Comparison of ENCODE assay signal across 18 cellular contexts in genomic region chr6:132527791-132528190, GRCh38. TPM values are rescaled to one million over a fixed set of nuclear protein-coding genes. Genes with fewer than 3 reads are reported as not detected.
DNase-seq lines count a peak whose midpoint lies in the region; ATAC-seq, FAIRE-seq and TF ChIP-seq lines count a peak whose summit lies in the region.
"Had no signal": no experiment of that assay in that cellular context is flagged by ENCODE, and none has a peak within 500 bp of the region (broad histone marks: within the 10 kb centered on the region; RNA-seq: fewer than 3 reads in every experiment).

No MANE protein-coding gene starts in this region.

- intact Hi-C loops in endothelial cell of umbilical vein (cut with micrococcal nuclease), result no loop called here

- FAIRE-seq in A549 (lab: Jason Lieb, UNC), result no peak
- no peak for FAIRE-seq in endothelial cell of umbilical vein (lab: Jason Lieb, UNC)

- 0 out of 3 replicates have a peak overlapping the region, but pooled peaks have one; percentile 22 for H3K4me2 ChIP-seq in A549
- no peak overlapping the region for H3K4me2 ChIP-seq in endothelial cell of umbilical vein (ENCODE audit: insufficient read depth, low read length)

- POLR2A ChIA-PET in A549 (lab: Yijun Ruan, JAX) (no interaction called here), endothelial cell of umbilical vein (lab: Charles Lee) (no interaction called here)

- no peak for TF ChIP-seq RAD21 in A549 (conservative IDR thresholded peaks at IDR 0.05 in 1 of 2, IDR thresholded peaks at IDR 0.05 in 1 of 2)

- TF ChIP-seq CTCF in A549 (IDR thresholded peaks at IDR 0.05) (no peak), endothelial cell of umbilical vein (IDR thresholded peaks at IDR 0.05; ENCODE audit: extremely low read depth in 1 of 2, insufficient read depth in 1 of 2, low read depth in 1 of 2, low read length in 2 of 2) (no peak)

- 21% methylated on average over 6 of the region's 6 CpGs for WGBS in A549 (ENCODE audit: missing lambda C conversion rate)

- no peak; a peak in 1 of 6 replicates for ATAC-seq in A549
- no peak for ATAC-seq in HG02759 (IDR thresholded peaks at IDR 0.05; ENCODE audit: unreplicated experiment)
- no peak for ATAC-seq in GM21737 (IDR thresholded peaks at IDR 0.05; ENCODE audit: unreplicated experiment)
- ATAC-seq in HG02623 (IDR thresholded peaks at IDR 0.05; ENCODE audit: unreplicated experiment), result no peak
- ATAC-seq: stimulated activated memory B cell treated with anti-CD40 and anti-IgM and Interleukin-4, amounts not matched to agents 10 μg/mL and 1 μg/mL and 100 μg/mL, for 72 hours had no signal

- no peaks in the 10 kb centered on the region for H3K36me3 ChIP-seq in endothelial cell of umbilical vein (ENCODE audit: control insufficient read depth in 2 of 2, extremely low read depth in 1 of 2, insufficient read depth in 2 of 2, low read length in 2 of 2)

- no peaks in the 10 kb centered on the region for H3K9me1 ChIP-seq in endothelial cell of umbilical vein (replicated peaks; ENCODE audit: control insufficient read depth, extremely low read depth, insufficient read depth, low read length)

- CTCF ChIA-PET in A549 (lab: Yijun Ruan, JAX) (no interaction called here), endothelial cell of umbilical vein (lab: Charles Lee) (interaction anchor here (1.4 to 1.6 kb wide), 2 partner anchors 15 to 295 kb away, joined by 5 read pairs; partner anchors contain the start of gene STX7)

- no peaks in the 10 kb centered on the region for H4K20me1 ChIP-seq in endothelial cell of umbilical vein (replicated peaks; ENCODE audit: control insufficient read depth, extremely low read depth, insufficient read depth, low read length)

- H3K9me3 ChIP-seq in A549 (no peaks in the 10 kb centered on the region), endothelial cell of umbilical vein (replicated peaks; ENCODE audit: control insufficient read depth, insufficient read depth, low read length) (no peaks in the 10 kb centered on the region)

- no TSS peak for BruUV-seq in endothelial cell of umbilical vein (replicated peaks; lab: Mats Ljungman, UMichigan)

- DNase-seq in A549 (ENCODE audit: low read depth in 1 of 2, low spot score in 1 of 2) (peak in 1 of 2 experiments; percentile 34), EH (ENCODE audit: low read depth) (peak; percentile 82), M059J (ENCODE audit: low read depth) (peak; percentile 80), endothelial cell of umbilical vein (ENCODE audit: low read depth, low spot score) (no peak), D341Med (ENCODE audit: low spot score) (no peak)
- DNase-seq: activated CD4-positive, alpha-beta memory T cell treated with anti-CD3 and anti-CD28 coated beads, Interleukin-2, amount 10 ng/mL, durations not matched to agents 7 days and 5 days; DMS79 treated with DMSO at 0.1 percent for 48 hours; head of caudate nucleus; kidney glomerular epithelial cell; occipital lobe; trophoblast cell had no signal

- H3K9ac ChIP-seq in endothelial cell of umbilical vein (replicated peaks; ENCODE audit: extremely low read depth, insufficient read depth, low read length), result no peak overlapping the region

- H3K27ac ChIP-seq in A549 (no peak overlapping the region), endothelial cell of umbilical vein (ENCODE audit: insufficient read depth, low read depth, low read length) (no peak overlapping the region)

- TF ChIP-seq EP300 in A549 (IDR thresholded peaks at IDR 0.05), result no peak

- peaks cover 10 to 27% of the 10 kb centered on the region in 2 experiments for H3K27me3 ChIP-seq in endothelial cell of umbilical vein (ENCODE audit: control insufficient read depth in 2 of 2, insufficient read depth in 2 of 2, low read length in 2 of 2)

- TF ChIP-seq POLR2A in A549 (IDR thresholded peaks at IDR 0.05; ENCODE audit: low read length) (no peak), endothelial cell of umbilical vein (IDR thresholded peaks at IDR 0.05; ENCODE audit: low read depth, low read length) (no peak)

- no peak overlapping the region for H2AFZ ChIP-seq in endothelial cell of umbilical vein (ENCODE audit: low read depth, low read length)

- H3K79me2 ChIP-seq in endothelial cell of umbilical vein (ENCODE audit: control insufficient read depth, insufficient read depth, low read length), result no peaks in the 10 kb centered on the region

- H3K4me3 ChIP-seq in A549 (no peak overlapping the region), endothelial cell of umbilical vein (replicated peaks in 1 of 3; ENCODE audit: insufficient read depth in 1 of 3, low read depth in 1 of 3, low read length in 3 of 3) (no peak overlapping the region)

- dilution Hi-C loops in endothelial cell of umbilical vein (cut with MboI; ENCODE audit: extremely low pct_ligation_motif_present, low sequenced_read_pairs), result no loop called here

- H3K4me1 ChIP-seq in A549 (peaks cover 8% of the 10 kb centered on the region), endothelial cell of umbilical vein (ENCODE audit: control insufficient read depth, extremely low read depth, insufficient read depth, low read length) (no peaks in the 10 kb centered on the region)

TF ChIP-seq in A549, 52 proteins besides CTCF, POLR2A, EP300 and RAD21 (continues in another document):
- no peak for TF ChIP-seq KDM5A (IDR thresholded peaks at IDR 0.05)

RNA-seq across cellular contexts. Expression of gene TAAR9, which starts 10.3 kb away (rescaled TPM):
- not detected in 2 replicates for polyA plus RNA-seq in A549 (2011; rRNA removed)
- polyA plus RNA-seq in A549 (2012; cell fraction: cytosol; rRNA removed), result not detected in 2 replicates
- polyA plus RNA-seq in A549 (2012; cell fraction: nucleus; rRNA removed), result not detected in 2 replicates
- polyA plus RNA-seq in A549 (2017; fragmentation: RNase III; extraction: RNeasy Plus Mini Kit Qiagen cat#74134 plus additional on column Dnase treatment), result not detected in 3 replicates
- not detected in 2 replicates for polyA minus RNA-seq in A549 (2011; rRNA and poly(A)+ RNA removed)
- total RNA-seq in M059J (2014; rRNA removed; shearing (Covaris generic)), result not detected in 2 replicates
- not detected in 2 replicates for total RNA-seq in endothelial cell of umbilical vein
- polyA plus RNA-seq in endothelial cell of umbilical vein, result not detected in 2 replicates
- polyA plus RNA-seq in endothelial cell of umbilical vein (2011; cell fraction: cytosol; rRNA removed), result not detected in 2 replicates
- not detected in 2 replicates for polyA plus RNA-seq in endothelial cell of umbilical vein (2011; cell fraction: nucleus; rRNA removed)
- not detected in 2 replicates for polyA plus RNA-seq in endothelial cell of umbilical vein (2012)
- polyA minus RNA-seq in endothelial cell of umbilical vein, result not detected in 2 replicates
- not detected for polyA minus RNA-seq in endothelial cell of umbilical vein (2011; cell fraction: cytosol; rRNA and poly(A)+ RNA removed)
- polyA minus RNA-seq in endothelial cell of umbilical vein (2011; cell fraction: nucleus; rRNA and poly(A)+ RNA removed), result not detected in 2 replicates
- total RNA-seq: activated CD4-positive, alpha-beta memory T cell treated with anti-CD3 and anti-CD28 coated beads, Interleukin-2, amount 10 ng/mL, durations not matched to agents 7 days and 5 days; activated T-helper 1 cell treated with anti-CD3 and anti-CD28 coated beads, Interleukin-12 subunit alpha, Interleukin-12 subunit beta, Interleukin-2, Interleukin-4 antibody, amounts not matched to agents 30 ng/mL and 10 ng/mL and 1 ng/mL, durations not matched to agents 14 hours and 24 hours and 36 hours; mucosa of gallbladder had no signal
- polyA plus RNA-seq: esophagus had no signal

RNA-seq across cellular contexts. Expression of gene STX7, which starts 14.9 kb away (rescaled TPM):
- polyA plus RNA-seq in A549 (2011; rRNA removed), result 22.8 and 29.5 TPM in 2 replicates
- polyA plus RNA-seq in A549 (2012; cell fraction: cytosol; rRNA removed), result 6.5 and 6.9 TPM in 2 replicates
- polyA plus RNA-seq in A549 (2012; cell fraction: nucleus; rRNA removed), result 2.7 and 4.1 TPM in 2 replicates
- 18.4 to 19.8 TPM (median 19.2 TPM) in 3 replicates for polyA plus RNA-seq in A549 (2017; fragmentation: RNase III; extraction: RNeasy Plus Mini Kit Qiagen cat#74134 plus additional on column Dnase treatment)
- 14.7 and 21.5 TPM in 2 replicates for polyA minus RNA-seq in A549 (2011; rRNA and poly(A)+ RNA removed)
- 30.5 and 45.7 TPM in 2 replicates for total RNA-seq in M059J (2014; rRNA removed; shearing (Covaris generic))
- total RNA-seq in endothelial cell of umbilical vein, result 42.5 and 45.5 TPM in 2 replicates
- polyA plus RNA-seq in endothelial cell of umbilical vein, result 9.2 and 13.4 TPM in 2 replicates
- 23.1 and 24.0 TPM in 2 replicates for polyA plus RNA-seq in endothelial cell of umbilical vein (2011; cell fraction: cytosol; rRNA removed)
- polyA plus RNA-seq in endothelial cell of umbilical vein (2011; cell fraction: nucleus; rRNA removed), result 25.6 and 31.9 TPM in 2 replicates
- polyA plus RNA-seq in endothelial cell of umbilical vein (2012), result 39.9 and 43.9 TPM in 2 replicates
- 39.6 and 39.8 TPM in 2 replicates for polyA minus RNA-seq in endothelial cell of umbilical vein
- 5.1 TPM for polyA minus RNA-seq in endothelial cell of umbilical vein (2011; cell fraction: cytosol; rRNA and poly(A)+ RNA removed)
- polyA minus RNA-seq in endothelial cell of umbilical vein (2011; cell fraction: nucleus; rRNA and poly(A)+ RNA removed), result 29.2 and 38.3 TPM in 2 replicates

RNA-seq across cellular contexts. Expression of gene TAAR8, which starts 24.7 kb away (rescaled TPM):
- polyA plus RNA-seq in A549 (2011; rRNA removed), result not detected in 2 replicates
- not detected in 2 replicates for polyA plus RNA-seq in A549 (2012; cell fraction: cytosol; rRNA removed)
- polyA plus RNA-seq in A549 (2012; cell fraction: nucleus; rRNA removed), result not detected in 2 replicates
- not detected in 3 replicates for polyA plus RNA-seq in A549 (2017; fragmentation: RNase III; extraction: RNeasy Plus Mini Kit Qiagen cat#74134 plus additional on column Dnase treatment)
- not detected in 2 replicates for polyA minus RNA-seq in A549 (2011; rRNA and poly(A)+ RNA removed)
- total RNA-seq in M059J (2014; rRNA removed; shearing (Covaris generic)), result not detected in 2 replicates
- not detected in 2 replicates for total RNA-seq in endothelial cell of umbilical vein
- polyA plus RNA-seq in endothelial cell of umbilical vein, result not detected in 2 replicates
- polyA plus RNA-seq in endothelial cell of umbilical vein (2011; cell fraction: cytosol; rRNA removed), result not detected in 2 replicates
- not detected in 2 replicates for polyA plus RNA-seq in endothelial cell of umbilical vein (2011; cell fraction: nucleus; rRNA removed)
- not detected in 2 replicates for polyA plus RNA-seq in endothelial cell of umbilical vein (2012)
- polyA minus RNA-seq in endothelial cell of umbilical vein, result not detected in 2 replicates
- not detected for polyA minus RNA-seq in endothelial cell of umbilical vein (2011; cell fraction: cytosol; rRNA and poly(A)+ RNA removed)
- polyA minus RNA-seq in endothelial cell of umbilical vein (2011; cell fraction: nucleus; rRNA and poly(A)+ RNA removed), result not detected in 2 replicates
- total RNA-seq: activated CD4-positive, alpha-beta memory T cell treated with anti-CD3 and anti-CD28 coated beads, Interleukin-2, amount 10 ng/mL, durations not matched to agents 7 days and 5 days; activated T-helper 1 cell treated with anti-CD3 and anti-CD28 coated beads, Interleukin-12 subunit alpha, Interleukin-12 subunit beta, Interleukin-2, Interleukin-4 antibody, amounts not matched to agents 30 ng/mL and 10 ng/mL and 1 ng/mL, durations not matched to agents 14 hours and 24 hours and 36 hours; mucosa of gallbladder; occipital lobe had no signal
- polyA plus RNA-seq: esophagus had no signal

RNA-seq across cellular contexts. Expression of gene TAAR6, which starts 42.3 kb away (rescaled TPM):
- not detected in 2 replicates for polyA plus RNA-seq in A549 (2011; rRNA removed)
- not detected in 2 replicates for polyA plus RNA-seq in A549 (2012; cell fraction: cytosol; rRNA removed)
- not detected in 2 replicates for polyA plus RNA-seq in A549 (2012; cell fraction: nucleus; rRNA removed)
- polyA plus RNA-seq in A549 (2017; fragmentation: RNase III; extraction: RNeasy Plus Mini Kit Qiagen cat#74134 plus additional on column Dnase treatment), result not detected in 3 replicates
- polyA minus RNA-seq in A549 (2011; rRNA and poly(A)+ RNA removed), result not detected in 2 replicates
- total RNA-seq in M059J (2014; rRNA removed; shearing (Covaris generic)), result not detected in 2 replicates
- not detected in 2 replicates for total RNA-seq in endothelial cell of umbilical vein
- polyA plus RNA-seq in endothelial cell of umbilical vein, result not detected in 2 replicates
- polyA plus RNA-seq in endothelial cell of umbilical vein (2011; cell fraction: cytosol; rRNA removed), result not detected in 2 replicates
- not detected in 2 replicates for polyA plus RNA-seq in endothelial cell of umbilical vein (2011; cell fraction: nucleus; rRNA removed)
- polyA plus RNA-seq in endothelial cell of umbilical vein (2012), result not detected in 2 replicates
- not detected in 2 replicates for polyA minus RNA-seq in endothelial cell of umbilical vein
- not detected for polyA minus RNA-seq in endothelial cell of umbilical vein (2011; cell fraction: cytosol; rRNA and poly(A)+ RNA removed)
- not detected in 2 replicates for polyA minus RNA-seq in endothelial cell of umbilical vein (2011; cell fraction: nucleus; rRNA and poly(A)+ RNA removed)
- total RNA-seq: activated CD4-positive, alpha-beta memory T cell treated with anti-CD3 and anti-CD28 coated beads, Interleukin-2, amount 10 ng/mL, durations not matched to agents 7 days and 5 days; activated T-helper 1 cell treated with anti-CD3 and anti-CD28 coated beads, Interleukin-12 subunit alpha, Interleukin-12 subunit beta, Interleukin-2, Interleukin-4 antibody, amounts not matched to agents 30 ng/mL and 10 ng/mL and 1 ng/mL, durations not matched to agents 14 hours and 24 hours and 36 hours; mucosa of gallbladder; occipital lobe had no signal
- polyA plus RNA-seq: esophagus had no signal

Comparison
In these comparisons a context has a peak if more than half of its experiments do, and no peak if none do; other contexts are left out.
1. DNase-seq: peak in EH (single experiment) and M059J (single experiment); none in endothelial cell of umbilical vein (single experiment) and D341Med (single experiment).